ENCODE assay signal across 10 cellular contexts in the genomic region with DNA sequence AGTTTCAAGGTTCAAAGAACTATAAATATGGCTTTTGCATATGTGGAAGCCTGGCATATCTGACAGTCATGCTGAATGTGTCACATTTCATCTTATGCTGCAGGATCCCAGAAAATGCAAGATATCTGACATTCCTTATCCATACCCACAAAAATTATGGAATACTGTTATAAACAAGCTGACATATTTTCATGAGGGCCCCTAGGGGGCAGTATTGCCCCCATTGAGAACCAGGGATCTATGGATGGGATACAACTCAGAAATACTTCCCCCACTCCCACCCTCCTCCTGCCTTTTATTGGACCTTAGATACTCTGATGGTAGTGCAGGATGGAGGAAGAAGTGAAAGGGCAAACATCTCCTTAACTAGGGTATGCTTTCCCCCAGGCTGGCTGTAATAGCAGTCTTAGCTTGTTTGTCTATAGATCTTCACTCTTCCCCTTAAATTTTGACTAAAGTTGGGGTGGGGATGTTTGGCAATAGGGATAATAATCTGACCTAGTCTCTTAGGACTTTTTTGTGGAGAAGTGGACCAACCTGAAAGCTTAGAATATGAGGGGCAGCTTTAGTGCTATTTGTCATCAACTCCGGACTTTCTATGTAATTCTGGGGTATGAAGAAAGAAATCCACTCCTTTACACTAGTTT. TPM values are rescaled to one million over a fixed set of nuclear protein-coding genes. Genes with fewer than 3 reads are reported as not detected.
DNase-seq lines count a peak whose midpoint lies in the region; ATAC-seq, FAIRE-seq and TF ChIP-seq lines count a peak whose summit lies in the region.
"Had no signal": no experiment of that assay in that cellular context is flagged by ENCODE, and none has a peak within 500 bp of the region (broad histone marks: within the 10 kb centered on the region; RNA-seq: fewer than 3 reads in every experiment).

No MANE protein-coding gene starts in this region.

- no peaks in the 10 kb centered on the region for H3K79me2 ChIP-seq in PC-3 (ENCODE audit: low read length)

- no peaks in the 10 kb centered on the region for H3K9me3 ChIP-seq in PC-3 (ENCODE audit: low read length)

- no peak overlapping the region for H3K4me3 Mint-ChIP-seq in progenitor cell of endocrine pancreas (ENCODE audit: low read depth)

- FAIRE-seq in H54 (lab: Jason Lieb, UNC) = peak; percentile 74

- H3K27me3 ChIP-seq in PC-3 (ENCODE audit: low read length) = peaks cover 4% of the 10 kb centered on the region; the same call in 1 of the 2 replicates

- DNase-seq in AML-193 (lab: John Stamatoyannopoulos, UW) = peak; percentile 8
- no peak for DNase-seq in H54 (ENCODE audit: insufficient read length, low spot score)
- DNase-seq in PC-3 = peak; percentile 52
- DNase-seq in fibroblast of mammary gland (ENCODE audit: low read depth) = peak; percentile 74
- DNase-seq in progenitor cell of endocrine pancreas (ENCODE audit: low spot score, unreplicated experiment) = no peak
- DNase-seq in GOT3 (lab: John Stamatoyannopoulos, UW) = no peak
- no peak for DNase-seq in retina

- H3F3A ChIP-seq in PC-3 (ENCODE audit: low read length, unreplicated experiment) = no peaks in the 10 kb centered on the region

- BruUV-seq in PC-3 (replicated peaks; lab: Mats Ljungman, UMichigan) = no TSS peak

- no peaks in the 10 kb centered on the region for H3K27me3 Mint-ChIP-seq in progenitor cell of endocrine pancreas

- H3K9ac ChIP-seq in PC-3 (ENCODE audit: low read length) = no peak overlapping the region

- peak; percentile 81 for ATAC-seq in PC-3
- no peak for ATAC-seq in GM18873 (IDR thresholded peaks at IDR 0.05; ENCODE audit: low FRiP score, unreplicated experiment)

- TF ChIP-seq POLR2A in H54 (IDR thresholded peaks at IDR 0.05; ENCODE audit: low read depth, low read length) = no peak

- no peak overlapping the region for H2AFZ ChIP-seq in PC-3 (ENCODE audit: low read length)

- H3K9me2 ChIP-seq in PC-3 (replicated peaks; ENCODE audit: low read length) = no peaks in the 10 kb centered on the region

- no peaks in the 10 kb centered on the region for H3K9me3 Mint-ChIP-seq in progenitor cell of endocrine pancreas (ENCODE audit: low read depth)

- CTCF ChIA-PET in PC-3 (lab: Charles Lee) = interaction anchor here (0.5 to 1.2 kb wide), 4 partner anchors 18 to 387 kb away, joined by 3 to 5 read pairs (median 4); partner anchors contain the start of gene GNG11

- H3K36me3 Mint-ChIP-seq in progenitor cell of endocrine pancreas (ENCODE audit: insufficient read depth) = no peaks in the 10 kb centered on the region

- POLR2A ChIA-PET in PC-3 (lab: Charles Lee; ENCODE audit: unreplicated experiment) = interaction anchor here (0.7 kb wide), 1 partner anchor 1267 kb away, joined by 3 read pairs; no protein-coding TSS in a partner anchor

- no peaks in the 10 kb centered on the region for H4K20me1 ChIP-seq in PC-3 (ENCODE audit: low read length)

- no peak overlapping the region for H3K27ac ChIP-seq in PC-3 (ENCODE audit: low read length)
- H3K27ac ChIP-seq: epithelial cell of prostate had no signal

- intact Hi-C loops in PC-3 (cut with micrococcal nuclease) = loop anchor here (1.0 to 2.0 kb wide), 2 partner anchors 184 to 374 kb away; no protein-coding TSS in a partner anchor

- no peak overlapping the region for H3K27ac Mint-ChIP-seq in progenitor cell of endocrine pancreas

- H3K4me3 ChIP-seq in PC-3 (ENCODE audit: low read length) (no peak overlapping the region), fibroblast of mammary gland (ENCODE audit: control insufficient read depth, low read depth, low read length) (no peak overlapping the region)

- H3K4me2 ChIP-seq in PC-3 (ENCODE audit: low read length) = no peak overlapping the region

- peak; percentile 85 for TF ChIP-seq CTCF in PC-3 (conservative IDR thresholded peaks at IDR 0.05; ENCODE audit: low read depth, low read length)
- TF ChIP-seq CTCF in fibroblast of mammary gland (conservative IDR thresholded peaks at IDR 0.05; ENCODE audit: control insufficient read depth, insufficient read depth, low read depth, low read length) = peak; percentile 92
- peak; percentile 73 for TF ChIP-seq CTCF in progenitor cell of endocrine pancreas (IDR thresholded peaks at IDR 0.05; ENCODE audit: unreplicated experiment)

- peaks cover 2% of the 10 kb centered on the region for H3K4me1 Mint-ChIP-seq in progenitor cell of endocrine pancreas (ENCODE audit: low read depth)

- H3K36me3 ChIP-seq in PC-3 (ENCODE audit: low read depth, low read length) = no peaks in the 10 kb centered on the region

- H3K4me1 ChIP-seq in PC-3 (ENCODE audit: insufficient read depth, low read length) = no peaks in the 10 kb centered on the region

RNA-seq across cellular contexts. Expression of gene GNGT1, which starts 3.5 kb away (rescaled TPM):
- total RNA-seq in PC-3 (2014; rRNA removed) (not detected in 2 replicates), progenitor cell of endocrine pancreas (not detected in 2 replicates)
- total RNA-seq: temporal lobe had no signal

RNA-seq across cellular contexts. Expression of gene TFPI2, which starts 12.3 kb away (rescaled TPM):
- total RNA-seq in PC-3 (2014; rRNA removed) (53.1 and 62.6 TPM in 2 replicates), progenitor cell of endocrine pancreas (1.7 and 2.6 TPM in 2 replicates)

RNA-seq across cellular contexts. Expression of gene GNG11, which starts 18.6 kb away (rescaled TPM):
- total RNA-seq in PC-3 (2014; rRNA removed) = 3.0 and 4.4 TPM in 2 replicates
- total RNA-seq in progenitor cell of endocrine pancreas = not detected in 2 replicates

Comparison
In these comparisons a context has a peak if more than half of its experiments do, and no peak if none do; other contexts are left out.
1. DNase-seq: peak in AML-193 (2 of 2), PC-3 (single experiment) and fibroblast of mammary gland (single experiment); none in H54 (single experiment), progenitor cell of endocrine pancreas (single experiment), GOT3 (single experiment) and retina (single experiment).
2. RNA of gene TFPI2, which starts 12.3 kb away (total RNA-seq): 53.1 to 62.6 TPM in PC-3; 1.7 to 2.6 TPM in progenitor cell of endocrine pancreas; every median in the first group is over 10 times any median in the second.
3. Peak in every context shown above with its lines, with median percentiles within 50 percentile points of each other: CTCF ChIP-seq.